ENCODE assay signal across 1 cellular context in genomic region chr14:63962896-63963295, GRCh38.
TF ChIP-seq lines count a peak whose summit lies in the region.

No MANE protein-coding gene starts in this region.

TF ChIP-seq in WTC11, 78 proteins besides CTCF, POLR2A, EP300 and RAD21 (continued from another document):
- TF ChIP-seq ATF3 (CRISPR knock-in tag; conservative IDR thresholded peaks at IDR 0.05), result no peak
- TF ChIP-seq GABPB1 (CRISPR knock-in tag; IDR thresholded peaks at IDR 0.05), result no peak
- TF ChIP-seq IRF2 (CRISPR knock-in tag; IDR thresholded peaks at IDR 0.05; ENCODE audit: borderline replicate concordance, low read depth), result no peak
- no peak for TF ChIP-seq E2F4 (CRISPR knock-in tag; IDR thresholded peaks at IDR 0.05; ENCODE audit: borderline replicate concordance, low read depth)
- TF ChIP-seq IRF1 (CRISPR knock-in tag; IDR thresholded peaks at IDR 0.05), result no peak
- no peak for TF ChIP-seq ETV6 (CRISPR knock-in tag; IDR thresholded peaks at IDR 0.05)
- TF ChIP-seq ZNF263 (CRISPR knock-in tag; IDR thresholded peaks at IDR 0.05; ENCODE audit: low read depth), result no peak
- no peak for TF ChIP-seq ZNF671 (CRISPR knock-in tag; IDR thresholded peaks at IDR 0.05)
- no peak for TF ChIP-seq NR3C1 (CRISPR knock-in tag; conservative IDR thresholded peaks at IDR 0.05; ENCODE audit: low read depth)
- TF ChIP-seq EMX1 (CRISPR knock-in tag; IDR thresholded peaks at IDR 0.05), result no peak
